ENCODE assay signal across 16 cellular contexts in genomic region chr14:92598549-92598905, GRCh38.
"Had no signal": no experiment of that assay in that cellular context is flagged by ENCODE, and none has a peak within 500 bp of the region (broad histone marks: within the 10 kb centered on the region; RNA-seq: fewer than 3 reads in every experiment).

No MANE protein-coding gene starts in this region.

- H3K36me3 ChIP-seq: colonic mucosa, WERI-Rb-1 had no signal

- H3K27me3 ChIP-seq: body of pancreas, colonic mucosa, heart right ventricle had no signal

- H3K27ac Mint-ChIP-seq: activated naive CD8-positive, alpha-beta T cell treated with anti-CD3 and anti-CD28 coated beads for 36 hours; nephron had no signal

- ATAC-seq: body of pancreas, esophagus mucosa, heart right ventricle, left cardiac atrium, sciatic nerve had no signal

- H3K4me1 ChIP-seq: body of pancreas, colonic mucosa had no signal

- H3K4me2 ChIP-seq: smooth muscle cell had no signal

- H3K4me3 Mint-ChIP-seq: activated naive CD8-positive, alpha-beta T cell treated with anti-CD3 and anti-CD28 coated beads for 36 hours; nephron had no signal

- H3K27me3 Mint-ChIP-seq: activated naive CD8-positive, alpha-beta T cell treated with anti-CD3 and anti-CD28 coated beads for 36 hours had no signal

- H3K9me3 Mint-ChIP-seq: activated naive CD8-positive, alpha-beta T cell treated with anti-CD3 and anti-CD28 coated beads for 36 hours had no signal

- H3K27ac ChIP-seq: body of pancreas, colonic mucosa, heart right ventricle, WERI-Rb-1 had no signal

- H3K4me3 ChIP-seq: body of pancreas, colonic mucosa, heart right ventricle, smooth muscle cell had no signal

- DNase-seq: activated CD4-positive, alpha-beta T cell treated with anti-CD3 and anti-CD28 coated beads, Interleukin-2, amount 50 U/mL, for 48 hours; activated naive CD4-positive, alpha-beta T cell; activated naive CD8-positive, alpha-beta T cell treated with anti-CD3 and anti-CD28 coated beads for 36 hours; body of pancreas; central memory CD4-positive, alpha-beta T cell; colonic mucosa; heart right ventricle; left cardiac atrium; nucleus accumbens; stimulated activated CD4-positive, alpha-beta T cell treated with anti-CD3 and anti-CD28 coated beads, Interleukin-4, amount 100 ng/mL, for 1 hour; SW 1271; WERI-Rb-1 had no signal

- H3K9me3 ChIP-seq: body of pancreas, colonic mucosa had no signal
